8 cellular contexts compared by ENCODE assay signal in genomic region chr16:21156767-21157467, GRCh38. TPM values are rescaled to one million over a fixed set of nuclear protein-coding genes. Genes with fewer than 3 reads are reported as not detected.
DNase-seq lines count a peak whose midpoint lies in the region; ATAC-seq, FAIRE-seq and TF ChIP-seq lines count a peak whose summit lies in the region.

No MANE protein-coding gene starts in this region.

- peak; percentile 77 for DNase-seq in ELF-1 (ENCODE audit: low read depth, low spot score)
- DNase-seq in Peyer's patch = peak in 1 of 3 donors; percentile 60
- DNase-seq in H1 (ENCODE audit: low read depth in 1 of 2, low spot score in 2 of 2) = peak in 1 of 2 experiments; percentile 61
- peak; percentile 73 to 74 for DNase-seq in lung microvascular endothelial cell (ENCODE audit: low read depth in 2 of 2)
- no peak for DNase-seq in GDM1 (lab: John Stamatoyannopoulos, UW)
- DNase-seq in NOMO-1 treated with dmso at 0.1 percent for 144 hours (lab: John Stamatoyannopoulos, UW; ENCODE audit: unreplicated experiment) = no peak

- no peaks in the 10 kb centered on the region for H3K9me3 ChIP-seq in Peyer's patch
- H3K9me3 ChIP-seq in H1 (ENCODE audit: insufficient read depth in 2 of 2, low read depth in 1 of 2, low read length in 1 of 2) = no peaks in the 10 kb centered on the region

- peaks cover 12% of the 10 kb centered on the region for H3K23me2 ChIP-seq in H1 (ENCODE audit: low read depth, low read length)

- TF ChIP-seq EP300 in H1 (IDR thresholded peaks at IDR 0.05; ENCODE audit: borderline replicate concordance in 1 of 2, low read depth in 2 of 2, low read length in 2 of 2) = no peak

- H3K4me3 ChIP-seq in KMS-11 (IDR thresholded peaks at IDR 0.05; ENCODE audit: insufficient read depth, low read depth, low read length) = no peak overlapping the region
- H3K4me3 ChIP-seq in Peyer's patch = no peak overlapping the region
- H3K4me3 ChIP-seq in H1 (ENCODE audit: extremely low read depth in 1 of 4, insufficient read depth in 2 of 4, low read depth in 3 of 4, low read length in 4 of 4) = no peak overlapping the region

- H2BK15ac ChIP-seq in H1 (ENCODE audit: low read length) = no peak overlapping the region

- H2AFZ ChIP-seq in KMS-11 (ENCODE audit: low read depth) (no peak overlapping the region), H1 (ENCODE audit: low read length) (peak overlapping the region; percentile 90; the same call in 1 of the 2 replicates)

- H4K5ac ChIP-seq in H1 (ENCODE audit: insufficient read length, low read depth, low read length) = no peak overlapping the region

- H2BK12ac ChIP-seq in H1 (ENCODE audit: low read depth, low read length) = no peak overlapping the region; the same call in 1 of the 2 replicates

- no peaks in the 10 kb centered on the region for H3K27me3 ChIP-seq in KMS-11 (ENCODE audit: insufficient read depth, low read depth)
- H3K27me3 ChIP-seq in Peyer's patch = no peaks in the 10 kb centered on the region
- peaks cover 0 to 7% (median 1%) of the 10 kb centered on the region in 4 experiments; a peak in 3 of 7 replicates for H3K27me3 ChIP-seq in H1 (replicated peaks in 1 of 4; ENCODE audit: control insufficient read depth in 3 of 4, extremely low read depth in 1 of 4, insufficient read depth in 3 of 4, low read length in 3 of 4)

- no peak overlapping the region for H4K91ac ChIP-seq in H1 (replicated peaks; ENCODE audit: insufficient read length, low read length)

- CTCF ChIA-PET in H1 (lab: Charles Lee; ENCODE audit: partially characterized antibody) = interaction anchor here (0.9 to 5.8 kb wide), 12 partner anchors 11 to 309 kb away, joined by 3 to 42 read pairs (median 4); no protein-coding TSS in a partner anchor

- no peak overlapping the region for H2AK5ac ChIP-seq in H1 (ENCODE audit: low read depth, low read length)

- H3K9ac ChIP-seq in KMS-11 (no peak overlapping the region), H1 (replicated peaks in 1 of 4; ENCODE audit: extremely low read depth in 1 of 4, low read depth in 3 of 4, low read length in 3 of 4) (no peak overlapping the region)

- H3K14ac ChIP-seq in H1 (ENCODE audit: insufficient read length) = no peak overlapping the region

- H3K4me2 ChIP-seq in KMS-11 (no peak overlapping the region), H1 (ENCODE audit: insufficient read depth in 1 of 2, low read depth in 2 of 2, low read length in 2 of 2) (no peak overlapping the region)

- H4K20me1 ChIP-seq in KMS-11 (ENCODE audit: insufficient read depth) (no peaks in the 10 kb centered on the region), H1 (replicated peaks in 1 of 2; ENCODE audit: control insufficient read depth in 1 of 2, insufficient read depth in 2 of 2, low read length in 2 of 2) (peaks cover 0 to 2% of the 10 kb centered on the region in 2 experiments)

- H3K4me1 ChIP-seq in KMS-11 (ENCODE audit: low read depth, poor library complexity, severe bottlenecking) = peaks cover 7% of the 10 kb centered on the region
- peaks cover 0 to 36% (median 0%) of the 10 kb centered on the region in 4 donors for H3K4me1 ChIP-seq in Peyer's patch
- H3K4me1 ChIP-seq in H1 (replicated peaks in 1 of 4; ENCODE audit: control insufficient read depth in 3 of 4, insufficient read depth in 4 of 4, low read length in 3 of 4) = peaks cover 0 to 10% (median 5%) of the 10 kb centered on the region in 4 experiments; a peak in 4 of 7 replicates

- H3K27ac ChIP-seq in KMS-11 (no peak overlapping the region), Peyer's patch (peak overlapping the region in 1 of 4 donors; percentile 79), H1 (ENCODE audit: low read depth, low read length) (no peak overlapping the region)

- H2BK120ac ChIP-seq in H1 (replicated peaks; ENCODE audit: low read depth, low read length) = no peak overlapping the region

- POLR2A ChIA-PET in H1 (lab: Charles Lee; ENCODE audit: partially characterized antibody) = interaction anchor here (1.0 to 1.5 kb wide), 3 partner anchors 9 to 144 kb away, joined by 3 to 8 read pairs (median 5); no protein-coding TSS in a partner anchor

- FAIRE-seq in H1 (lab: Jason Lieb, UNC) = no peak

- TF ChIP-seq RAD21 in H1 (IDR thresholded peaks at IDR 0.05 in 1 of 2, conservative IDR thresholded peaks at IDR 0.05 in 1 of 2; ENCODE audit: low read depth in 2 of 2, low read length in 2 of 2) = peak; percentile 84 to 86

- no peak overlapping the region for H3K56ac ChIP-seq in H1 (replicated peaks; ENCODE audit: insufficient read length, low read depth, low read length)

- H4K8ac ChIP-seq in H1 (ENCODE audit: extremely low read depth, insufficient read depth, low read length) = no peak overlapping the region

- H3K18ac ChIP-seq in H1 (ENCODE audit: extremely low read depth, low read length) = no peak overlapping the region

- no peak for TF ChIP-seq POLR2A in Peyer's patch (IDR thresholded peaks at IDR 0.05)
- TF ChIP-seq POLR2A in H1 (IDR thresholded peaks at IDR 0.05; ENCODE audit: control extremely low read depth in 1 of 2, low read depth in 2 of 2, low read length in 2 of 2) = no peak

- WGBS in H1 (ENCODE audit: extremely low coverage in 1 of 2, insufficient coverage in 1 of 2, insufficient read length in 1 of 2, insufficient replicate concordance in 2 of 2, low coverage in 1 of 2, low lambda C conversion rate in 2 of 2, missing lambda C conversion rate in 1 of 2), 2 experiments = 63% methylated on average over 6 of the region's 6 CpGs; no CpG with 5 or more reads in 1 of the 2 experiments

- no peak for ATAC-seq in GM21619 (IDR thresholded peaks at IDR 0.05; ENCODE audit: unreplicated experiment)

- no peak overlapping the region for H3K4ac ChIP-seq in H1 (replicated peaks; ENCODE audit: insufficient read length, low read depth, low read length)

- H2BK20ac ChIP-seq in H1 (ENCODE audit: low read length) = no peak overlapping the region

- H2BK5ac ChIP-seq in H1 (ENCODE audit: low read depth, low read length) = no peak overlapping the region

- no peak overlapping the region for H3K23ac ChIP-seq in H1 (ENCODE audit: insufficient read length)

- H3K79me1 ChIP-seq in H1 (ENCODE audit: low read depth, low read length) = no peaks in the 10 kb centered on the region

- H3K79me2 ChIP-seq in KMS-11 (ENCODE audit: insufficient read depth, low read depth) (no peaks in the 10 kb centered on the region), H1 (ENCODE audit: control insufficient read depth in 1 of 2, insufficient read depth in 2 of 2, low read length in 2 of 2) (peaks cover 0 to 16% of the 10 kb centered on the region in 2 experiments; a peak in 2 of 4 replicates)

- H3K36me3 ChIP-seq in KMS-11 (ENCODE audit: insufficient read depth) (no peaks in the 10 kb centered on the region), Peyer's patch (peaks cover 0 to 5% (median 0%) of the 10 kb centered on the region in 3 donors), H1 (ENCODE audit: control insufficient read depth in 2 of 4, insufficient read depth in 4 of 4, low read length in 3 of 4) (peaks cover 5 to 10% (median 6%) of the 10 kb centered on the region in 4 experiments; a peak in 7 of 8 replicates)

- TF ChIP-seq CTCF in KMS-11 (conservative IDR thresholded peaks at IDR 0.05; ENCODE audit: low read depth, low read length) (peak; percentile 83), Peyer's patch (IDR thresholded peaks at IDR 0.05) (peak; percentile 7 to 80 (median 62)), H1 (IDR thresholded peaks at IDR 0.05; ENCODE audit: control extremely low read depth in 1 of 3, insufficient read depth in 1 of 3, low read depth in 1 of 3, low read length in 3 of 3) (peak in 2 of 3 experiments; percentile 66 to 69; a peak in 3 of 4 replicates)

TF ChIP-seq in H1, 55 proteins besides CTCF, POLR2A, EP300 and RAD21 (continues in another document):
- no peak for TF ChIP-seq JUND (IDR thresholded peaks at IDR 0.05; ENCODE audit: low read length)
- no peak for TF ChIP-seq SP2 (IDR thresholded peaks at IDR 0.05; ENCODE audit: low read length)
- TF ChIP-seq CTBP2 (IDR thresholded peaks at IDR 0.05; ENCODE audit: borderline replicate concordance, insufficient read depth, insufficient read length, low read length) = no peak
- no peak for TF ChIP-seq RFX5 (IDR thresholded peaks at IDR 0.05; ENCODE audit: borderline replicate concordance, low read depth, low read length)

RNA-seq across cellular contexts. Expression of gene LDAF1, which starts 1.6 kb away (rescaled TPM):
- total RNA-seq in Peyer's patch = 10 to 100 TPM; 19.0 to 41.5 (median 28.1) TPM
- 29.1 and 32.4 TPM in 2 replicates for total RNA-seq in H1 (2021; fragmentation: NEBNext Ultra II Directional; extraction: Animal tissue kit (Norgen Biotek cat#: 25700))
- 26.1 and 34.2 TPM in 2 replicates for polyA plus RNA-seq in H1 (2011; rRNA removed)
- polyA plus RNA-seq in H1 (2011; cell fraction: cytosol; rRNA removed) = 26.6 TPM
- 13.4 TPM for polyA plus RNA-seq in H1 (2011; cell fraction: nucleus; rRNA removed)
- 30.0 to 44.9 TPM (median 41.2 TPM) in 4 replicates for polyA plus RNA-seq in H1 (2012, experiment 1 of 2)
- polyA plus RNA-seq in H1 (2012, experiment 2 of 2) = 36.9 TPM
- 22.9 TPM for polyA plus RNA-seq in H1 (2013, experiment 1 of 2)
- polyA plus RNA-seq in H1 (2013, experiment 2 of 2) = 25.2 TPM
- 52.1 and 65.1 TPM in 2 replicates for polyA minus RNA-seq in H1 (2011; rRNA and poly(A)+ RNA removed)
- 17.9 TPM for polyA minus RNA-seq in H1 (2011; cell fraction: cytosol; rRNA and poly(A)+ RNA removed)
- 29.1 TPM for polyA minus RNA-seq in H1 (2011; cell fraction: nucleus; rRNA and poly(A)+ RNA removed)
- 2.0 and 9.4 TPM in 2 replicates for total RNA-seq in lung microvascular endothelial cell

RNA-seq across cellular contexts. Expression of gene DNAH3, which starts 6.3 kb away (rescaled TPM):
- total RNA-seq in Peyer's patch = 1 to 10 TPM; 2.1 to 6.7 (median 4.5) TPM
- 0.71 and 0.78 TPM in 2 replicates for total RNA-seq in H1 (2021; fragmentation: NEBNext Ultra II Directional; extraction: Animal tissue kit (Norgen Biotek cat#: 25700))
- polyA plus RNA-seq in H1 (2011; rRNA removed) = 0.57 and 0.67 TPM in 2 replicates
- polyA plus RNA-seq in H1 (2011; cell fraction: cytosol; rRNA removed) = 0.94 TPM
- 1.3 TPM for polyA plus RNA-seq in H1 (2011; cell fraction: nucleus; rRNA removed)
- 0.76 to 0.93 TPM (median 0.85 TPM) in 4 replicates for polyA plus RNA-seq in H1 (2012, experiment 1 of 2)
- polyA plus RNA-seq in H1 (2012, experiment 2 of 2) = 0.05 TPM
- polyA plus RNA-seq in H1 (2013, experiment 1 of 2) = 0.59 TPM
- polyA plus RNA-seq in H1 (2013, experiment 2 of 2) = 0.35 TPM
- 2.2 and 3.1 TPM in 2 replicates for polyA minus RNA-seq in H1 (2011; rRNA and poly(A)+ RNA removed)
- 0.29 TPM for polyA minus RNA-seq in H1 (2011; cell fraction: cytosol; rRNA and poly(A)+ RNA removed)
- polyA minus RNA-seq in H1 (2011; cell fraction: nucleus; rRNA and poly(A)+ RNA removed) = 1.7 TPM
- total RNA-seq in lung microvascular endothelial cell = not detected in 2 replicates

RNA-seq across cellular contexts. Expression of gene ZP2, which starts 54.5 kb away (rescaled TPM):
- total RNA-seq in Peyer's patch (1 to 10 TPM in 1 of 4 donors, under 1 TPM in 1, not detected in 2; 0.54 to 2.3 TPM), lung microvascular endothelial cell (under 0.01 and 0.22 TPM in 2 replicates)
- total RNA-seq in H1 (2021; fragmentation: NEBNext Ultra II Directional; extraction: Animal tissue kit (Norgen Biotek cat#: 25700)) = not detected in 2 replicates
- polyA plus RNA-seq in H1 (2011; rRNA removed) = not detected in 2 replicates
- polyA plus RNA-seq in H1 (2011; cell fraction: cytosol; rRNA removed) = not detected
- polyA plus RNA-seq in H1 (2011; cell fraction: nucleus; rRNA removed) = not detected
- not detected in 4 replicates for polyA plus RNA-seq in H1 (2012, experiment 1 of 2)
- polyA plus RNA-seq in H1 (2012, experiment 2 of 2) = not detected
- not detected for polyA plus RNA-seq in H1 (2013, experiment 1 of 2)
- 0.02 TPM for polyA plus RNA-seq in H1 (2013, experiment 2 of 2)
- polyA minus RNA-seq in H1 (2011; rRNA and poly(A)+ RNA removed) = not detected in 2 replicates
- not detected for polyA minus RNA-seq in H1 (2011; cell fraction: cytosol; rRNA and poly(A)+ RNA removed)
- not detected for polyA minus RNA-seq in H1 (2011; cell fraction: nucleus; rRNA and poly(A)+ RNA removed)

Comparison
In these comparisons a context has a peak if more than half of its experiments do, and no peak if none do; other contexts are left out.
1. DNase-seq: peak in ELF-1 (single experiment) and lung microvascular endothelial cell (2 of 2); none in GDM1 (single experiment) and NOMO-1 treated with dmso at 0.1 percent for 144 hours (single experiment).
2. Peak in every context shown above with its lines, with median percentiles within 50 percentile points of each other: CTCF ChIP-seq.